In the genomic region with DNA sequence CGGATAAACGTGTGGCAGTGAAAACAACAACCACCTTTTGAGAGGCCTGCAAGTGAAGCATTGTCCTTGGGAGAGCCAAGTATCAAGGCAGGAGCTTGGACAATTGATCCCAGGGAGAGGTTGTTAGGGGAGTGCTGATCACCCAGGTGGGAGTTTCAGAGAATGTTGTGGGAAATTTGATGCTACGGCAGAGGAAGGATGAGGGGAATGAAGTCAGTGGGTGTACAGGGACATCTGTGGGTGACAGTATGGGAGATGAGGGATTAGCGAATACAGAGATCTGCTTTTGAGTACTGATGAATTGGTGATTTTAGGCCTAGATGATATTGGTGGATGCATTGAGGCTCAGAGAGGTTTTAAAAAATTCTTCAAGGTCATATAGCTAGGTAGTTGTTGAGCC, we compare ENCODE assay signal across 24 cellular contexts. TPM values are rescaled to one million over a fixed set of nuclear protein-coding genes. Genes with fewer than 3 reads are reported as not detected.
A peak's percentile ranks its signal among the peaks of the same experiment; 100 is the strongest.
DNase-seq lines count a peak whose midpoint lies in the region; ATAC-seq, FAIRE-seq and TF ChIP-seq lines count a peak whose summit lies in the region.
"Had no signal": no experiment of that assay in that cellular context is flagged by ENCODE, and none has a peak within 500 bp of the region (broad histone marks: within the 10 kb centered on the region; RNA-seq: fewer than 3 reads in every experiment).

No MANE protein-coding gene starts in this region.

- no peak overlapping the region for H2AFZ ChIP-seq in astrocyte (ENCODE audit: low read depth, low read length)

- ATAC-seq in HG02852 (IDR thresholded peaks at IDR 0.05; ENCODE audit: unreplicated experiment), result no peak
- ATAC-seq: left cardiac atrium had no signal

- CTCF ChIA-PET in HEK293 (lab: Yijun Ruan, JAX), result no interaction called here

- peaks cover 7% of the 10 kb centered on the region for H4K20me1 ChIP-seq in astrocyte (ENCODE audit: insufficient read depth, low read length)

- H3K4me1 ChIP-seq in HEK293 (ENCODE audit: control insufficient read depth, insufficient read depth, low read length) (no peaks in the 10 kb centered on the region; the same call in 1 of the 2 replicates), astrocyte (ENCODE audit: insufficient read depth, low read length) (peaks cover 3% of the 10 kb centered on the region)

- H3K4me2 ChIP-seq in astrocyte (ENCODE audit: low read length), result peak overlapping the region; percentile 44
- H3K4me2 ChIP-seq: KMS-11, SK-N-SH had no signal

- H3K9me3 Mint-ChIP-seq in T-helper 1 cell treated with Interleukin-12 subunit alpha and Interleukin-12 subunit beta and Interleukin-4 antibody, amounts not matched to agents 30 μg/mL and 1 μg/mL, for 36 hours, result peaks cover under 1% of the 10 kb centered on the region
- no peaks in the 10 kb centered on the region for H3K9me3 Mint-ChIP-seq in astrocyte (ENCODE audit: unreplicated experiment)
- peaks cover 3% of the 10 kb centered on the region for H3K9me3 Mint-ChIP-seq in neural crest cell
- H3K9me3 Mint-ChIP-seq: dendritic cell treated with granulocyte-macrophage colony-stimulating factor and Interleukin-4, amounts not matched to agents 40 ng/mL and 50 ng/mL, for 4 days had no signal

- POLR2A ChIA-PET in HEK293 (lab: Yijun Ruan, JAX), result no interaction called here

- H3K9me3 ChIP-seq in HEK293 (ENCODE audit: control insufficient read depth, insufficient read depth, low read depth, low read length) (no peaks in the 10 kb centered on the region), astrocyte (ENCODE audit: insufficient read depth, low read depth, low read length) (no peaks in the 10 kb centered on the region)
- H3K9me3 ChIP-seq: SK-N-SH, tibial artery had no signal

- no peak overlapping the region for H3K27ac ChIP-seq in HEK293 (ENCODE audit: extremely low read depth, low read depth, low read length)
- no peak overlapping the region for H3K27ac ChIP-seq in astrocyte (ENCODE audit: low read depth, low read length)
- H3K27ac ChIP-seq: 22Rv1; BLaER1 treated with 17β-estradiol and CSF1 and Interleukin-3, amounts not matched to agents 10 nM and 100 nM; epithelial cell of prostate; KMS-11; skin epidermis; tibial artery had no signal

- peak overlapping the region; percentile 44 for H3K4me3 Mint-ChIP-seq in T-helper 1 cell treated with Interleukin-12 subunit alpha and Interleukin-12 subunit beta and Interleukin-4 antibody, amounts not matched to agents 30 μg/mL and 1 μg/mL, for 36 hours
- H3K4me3 Mint-ChIP-seq in astrocyte (ENCODE audit: unreplicated experiment), result no peak overlapping the region
- H3K4me3 Mint-ChIP-seq in neural crest cell, result peak overlapping the region; percentile 79
- H3K4me3 Mint-ChIP-seq: dendritic cell treated with granulocyte-macrophage colony-stimulating factor and Interleukin-4, amounts not matched to agents 40 ng/mL and 50 ng/mL, for 4 days had no signal

- DNase-seq in T-helper 1 cell (no peak), astrocyte (ENCODE audit: low read depth) (no peak), neural crest cell (ENCODE audit: low read depth, low spot score) (no peak), AG20443 (ENCODE audit: low spot score) (no peak), GM19239 (ENCODE audit: insufficient read length, low spot score) (no peak)
- DNase-seq: activated gamma-delta T cell treated with Interleukin-2 at 50 U/mL for 16 hours, DMS53, foreskin melanocyte, left cardiac atrium, NCI-H2171, NCI-H82, SK-N-SH, tibial artery had no signal

- FAIRE-seq in astrocyte (lab: Jason Lieb, UNC) (peak; percentile 100), GM19239 (lab: Jason Lieb, UNC) (no peak)
- FAIRE-seq: H1, RCC 7860 had no signal

- H3K36me3 ChIP-seq in HEK293 (ENCODE audit: control insufficient read depth in 2 of 2, insufficient read depth in 1 of 2, low read length in 2 of 2) (peaks cover 17 to 58% of the 10 kb centered on the region in 2 experiments; a peak in 2 of 3 replicates), astrocyte (ENCODE audit: insufficient read depth, low read length) (peaks cover 10% of the 10 kb centered on the region)

- peaks cover 51% of the 10 kb centered on the region for H3K79me2 ChIP-seq in astrocyte (ENCODE audit: insufficient read depth, low read length)

- H3K9ac ChIP-seq in astrocyte (ENCODE audit: low read length), result peak overlapping the region; percentile 10
- H3K9ac ChIP-seq: KMS-11, SK-N-SH had no signal

- H3K27me3 Mint-ChIP-seq in T-helper 1 cell treated with Interleukin-12 subunit alpha and Interleukin-12 subunit beta and Interleukin-4 antibody, amounts not matched to agents 30 μg/mL and 1 μg/mL, for 36 hours (ENCODE audit: low read depth), result no peaks in the 10 kb centered on the region
- no peaks in the 10 kb centered on the region for H3K27me3 Mint-ChIP-seq in astrocyte (ENCODE audit: low read depth, unreplicated experiment)
- no peaks in the 10 kb centered on the region for H3K27me3 Mint-ChIP-seq in neural crest cell (ENCODE audit: low read depth)
- H3K27me3 Mint-ChIP-seq: dendritic cell treated with granulocyte-macrophage colony-stimulating factor and Interleukin-4, amounts not matched to agents 40 ng/mL and 50 ng/mL, for 4 days had no signal

- H3K4me1 Mint-ChIP-seq in T-helper 1 cell treated with Interleukin-12 subunit alpha and Interleukin-12 subunit beta and Interleukin-4 antibody, amounts not matched to agents 30 μg/mL and 1 μg/mL, for 36 hours (ENCODE audit: low read depth), result peaks cover 27% of the 10 kb centered on the region
- H3K4me1 Mint-ChIP-seq in astrocyte (ENCODE audit: low read depth, unreplicated experiment), result peaks cover 7% of the 10 kb centered on the region
- peaks cover 22% of the 10 kb centered on the region for H3K4me1 Mint-ChIP-seq in neural crest cell

- H3K36me3 Mint-ChIP-seq in T-helper 1 cell treated with Interleukin-12 subunit alpha and Interleukin-12 subunit beta and Interleukin-4 antibody, amounts not matched to agents 30 μg/mL and 1 μg/mL, for 36 hours (ENCODE audit: low read depth), result peaks cover 20% of the 10 kb centered on the region
- H3K36me3 Mint-ChIP-seq in astrocyte (ENCODE audit: low read depth, unreplicated experiment) (peaks cover 7% of the 10 kb centered on the region), neural crest cell (ENCODE audit: low read depth) (peaks cover 18% of the 10 kb centered on the region)

- H3K4me3 ChIP-seq in HEK293 (ENCODE audit: low read depth, low read length) (no peak overlapping the region), astrocyte (ENCODE audit: insufficient read depth, low read depth, low read length) (no peak overlapping the region)
- H3K4me3 ChIP-seq: BLaER1 treated with 17β-estradiol and CSF1 and Interleukin-3, amounts not matched to agents 10 nM and 100 nM; skin epidermis; tibial artery had no signal

- no peaks in the 10 kb centered on the region for H3K27me3 ChIP-seq in astrocyte (ENCODE audit: insufficient read depth, low read length)
- H3K27me3 ChIP-seq: tibial artery had no signal

- TF ChIP-seq CTCF in HEK293 (tag by site-specific recombination; IDR thresholded peaks at IDR 0.05) (no peak), astrocyte (IDR thresholded peaks at IDR 0.05; ENCODE audit: insufficient read depth, low read depth, low read length) (no peak), neural crest cell (conservative IDR thresholded peaks at IDR 0.05) (no peak)

- no peak overlapping the region for H3K27ac Mint-ChIP-seq in T-helper 1 cell treated with Interleukin-12 subunit alpha and Interleukin-12 subunit beta and Interleukin-4 antibody, amounts not matched to agents 30 μg/mL and 1 μg/mL, for 36 hours
- H3K27ac Mint-ChIP-seq in astrocyte (ENCODE audit: unreplicated experiment) (peak overlapping the region; percentile 3), neural crest cell (ENCODE audit: unreplicated experiment) (no peak overlapping the region)
- H3K27ac Mint-ChIP-seq: dendritic cell treated with granulocyte-macrophage colony-stimulating factor and Interleukin-4, amounts not matched to agents 40 ng/mL and 50 ng/mL, for 4 days had no signal

TF ChIP-seq in HEK293, 187 proteins besides CTCF, POLR2A, EP300 and RAD21:
- TF ChIP-seq EGR2 (tag by site-specific recombination; IDR thresholded peaks at IDR 0.05; ENCODE audit: low read depth) (peak; percentile 91), ZFHX2 (tag by site-specific recombination; conservative IDR thresholded peaks at IDR 0.05) (peak; percentile 58), ZBTB8A (tag by site-specific recombination; IDR thresholded peaks at IDR 0.05) (no peak), ZNF544 (tag by site-specific recombination; IDR thresholded peaks at IDR 0.05) (no peak), ZXDB (tag by site-specific recombination; IDR thresholded peaks at IDR 0.05) (no peak)

RNA-seq across cellular contexts. Expression of a gene that starts 4.3 kb away (rescaled TPM):
- total RNA-seq in astrocyte (40.5 and 46.5 TPM in 2 replicates), neural crest cell (52.9 and 53.3 TPM in 2 replicates)

RNA-seq across cellular contexts. Expression of a gene that starts 38.2 kb away (rescaled TPM):
- total RNA-seq in astrocyte (18.0 and 18.6 TPM in 2 replicates), neural crest cell (34.0 and 36.6 TPM in 2 replicates)
